8 cellular contexts compared by ENCODE assay signal in the genomic region with DNA sequence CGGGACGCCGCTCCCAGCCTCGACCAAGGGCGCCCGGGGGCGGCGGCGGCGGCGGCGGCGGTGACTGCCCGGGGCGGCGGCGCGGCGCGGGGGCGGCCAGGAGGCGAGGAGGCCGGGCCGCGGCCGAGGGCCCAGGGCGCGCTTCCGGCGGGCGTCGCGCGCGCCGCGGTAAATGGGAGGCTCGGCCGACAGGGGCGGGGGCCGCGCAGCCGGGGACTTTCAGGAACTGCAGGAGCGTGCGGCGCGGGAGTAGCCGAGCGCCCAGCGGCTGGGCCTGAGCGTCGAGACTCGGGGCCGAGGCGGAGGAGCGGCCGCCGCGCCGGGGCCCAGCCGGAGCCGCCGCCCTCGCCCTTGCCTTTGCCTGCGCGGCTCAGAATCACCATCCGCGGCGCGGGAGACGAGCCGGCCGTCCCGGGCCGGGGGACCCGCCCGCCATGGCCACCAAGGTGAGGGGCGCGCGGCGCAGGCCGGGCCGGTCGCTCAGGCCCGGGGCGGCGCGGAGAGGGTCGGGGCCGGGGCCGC. TPM values are rescaled to one million over a fixed set of nuclear protein-coding genes. Genes with fewer than 3 reads are reported as not detected.
DNase-seq lines count a peak whose midpoint lies in the region; ATAC-seq and TF ChIP-seq lines count a peak whose summit lies in the region.

Gene SNX9, plus strand, starts transcription at position 246 of the 522 bp plus-strand sequence. Its CDS starts 189 bp downstream, at position 435.

- H3K27ac ChIP-seq in HUES48 (ENCODE audit: low read depth, low read length) (peak within 1 kb of the TSS; percentile 72), upper lobe of right lung (peak within 1 kb of the TSS; percentile 91)

- H3K36me3 Mint-ChIP-seq in activated naive CD8-positive, alpha-beta T cell treated with anti-CD3 and anti-CD28 coated beads for 36 hours = peaks cover 26% of the 10 kb centered on the region
- no peaks in the 10 kb centered on the region for H3K36me3 Mint-ChIP-seq in osteocyte (ENCODE audit: unreplicated experiment)

- ATAC-seq in GM21423 (IDR thresholded peaks at IDR 0.05; ENCODE audit: unreplicated experiment) (peak; percentile 74), SK-N-SH treated with all-trans-retinoic acid at 6 μM for 48 hours (peak; percentile 89), upper lobe of right lung (peak; percentile 95)

- H3K4me3 Mint-ChIP-seq in activated naive CD8-positive, alpha-beta T cell treated with anti-CD3 and anti-CD28 coated beads for 36 hours = peak within 1 kb of the TSS; percentile 92
- peak within 1 kb of the TSS; percentile 88 for H3K4me3 Mint-ChIP-seq in osteocyte (ENCODE audit: unreplicated experiment)

- H3K4me3 ChIP-seq in HUES48 (ENCODE audit: low read depth, low read length) = peak within 1 kb of the TSS; percentile 78
- peak within 1 kb of the TSS; percentile 82 for H3K4me3 ChIP-seq in upper lobe of right lung

- H3K36me3 ChIP-seq in HUES48 (ENCODE audit: control insufficient read depth, insufficient read depth, low read length) (no peaks in the 10 kb centered on the region), upper lobe of right lung (no peaks in the 10 kb centered on the region)

- H3K4me1 Mint-ChIP-seq in activated naive CD8-positive, alpha-beta T cell treated with anti-CD3 and anti-CD28 coated beads for 36 hours = peaks cover 50% of the 10 kb centered on the region
- H3K4me1 Mint-ChIP-seq in osteocyte (ENCODE audit: unreplicated experiment) = peaks cover 34% of the 10 kb centered on the region

- H3K27me3 Mint-ChIP-seq in activated naive CD8-positive, alpha-beta T cell treated with anti-CD3 and anti-CD28 coated beads for 36 hours = no peaks in the 10 kb centered on the region
- no peaks in the 10 kb centered on the region for H3K27me3 Mint-ChIP-seq in osteocyte (ENCODE audit: unreplicated experiment)

- H3K27ac Mint-ChIP-seq in activated naive CD8-positive, alpha-beta T cell treated with anti-CD3 and anti-CD28 coated beads for 36 hours = peak within 1 kb of the TSS; percentile 95
- H3K27ac Mint-ChIP-seq in osteocyte (ENCODE audit: unreplicated experiment) = peak within 1 kb of the TSS; percentile 97

- H3K27me3 ChIP-seq in HUES48 (ENCODE audit: control insufficient read depth, insufficient read depth, low read length) = peaks cover 7% of the 10 kb centered on the region
- peaks cover 3% of the 10 kb centered on the region for H3K27me3 ChIP-seq in upper lobe of right lung

- intact Hi-C loops in head of caudate nucleus (cut with DNase I) (loop anchor here (5.0 to 10.0 kb wide), 2 partner anchors 52 to 66 kb away; no protein-coding TSS in a partner anchor), upper lobe of right lung (cut with DNase I) (no loop called here)

- peaks cover 6% of the 10 kb centered on the region for H3K9me3 Mint-ChIP-seq in activated naive CD8-positive, alpha-beta T cell treated with anti-CD3 and anti-CD28 coated beads for 36 hours
- H3K9me3 Mint-ChIP-seq in osteocyte (ENCODE audit: unreplicated experiment) = no peaks in the 10 kb centered on the region

- TF ChIP-seq CTCF in osteocyte (IDR thresholded peaks at IDR 0.05) = no peak
- no peak for TF ChIP-seq CTCF in upper lobe of right lung (IDR thresholded peaks at IDR 0.05)

- DNase-seq in DMS114 treated with DMSO at 0.1 percent for 48 hours (lab: John Stamatoyannopoulos, UW; ENCODE audit: unreplicated experiment) (peak; percentile 7), head of caudate nucleus (peak; percentile 18 to 89 (median 78)), osteocyte (ENCODE audit: extremely low spot score, unreplicated experiment) (peak; percentile 90), upper lobe of right lung (peak; percentile 87)
- peak; percentile 83 for DNase-seq in activated naive CD8-positive, alpha-beta T cell treated with anti-CD3 and anti-CD28 coated beads for 36 hours

- H3K4me1 ChIP-seq in HUES48 (ENCODE audit: control insufficient read depth, insufficient read depth, low read length) = peaks cover 24% of the 10 kb centered on the region
- H3K4me1 ChIP-seq in upper lobe of right lung = peaks cover 17% of the 10 kb centered on the region

- H3K9me3 ChIP-seq in HUES48 (ENCODE audit: control insufficient read depth, insufficient read depth, low read length) (no peaks in the 10 kb centered on the region), upper lobe of right lung (no peaks in the 10 kb centered on the region)

- peak within 1 kb of the TSS; percentile 86 for H3K9ac ChIP-seq in HUES48 (ENCODE audit: low read depth, low read length)

TF ChIP-seq in SK-N-SH treated with all-trans-retinoic acid at 6 μM for 48 hours, 23 proteins besides CTCF, POLR2A, EP300 and RAD21 (continues in another document):
- TF ChIP-seq, protein P1, sequence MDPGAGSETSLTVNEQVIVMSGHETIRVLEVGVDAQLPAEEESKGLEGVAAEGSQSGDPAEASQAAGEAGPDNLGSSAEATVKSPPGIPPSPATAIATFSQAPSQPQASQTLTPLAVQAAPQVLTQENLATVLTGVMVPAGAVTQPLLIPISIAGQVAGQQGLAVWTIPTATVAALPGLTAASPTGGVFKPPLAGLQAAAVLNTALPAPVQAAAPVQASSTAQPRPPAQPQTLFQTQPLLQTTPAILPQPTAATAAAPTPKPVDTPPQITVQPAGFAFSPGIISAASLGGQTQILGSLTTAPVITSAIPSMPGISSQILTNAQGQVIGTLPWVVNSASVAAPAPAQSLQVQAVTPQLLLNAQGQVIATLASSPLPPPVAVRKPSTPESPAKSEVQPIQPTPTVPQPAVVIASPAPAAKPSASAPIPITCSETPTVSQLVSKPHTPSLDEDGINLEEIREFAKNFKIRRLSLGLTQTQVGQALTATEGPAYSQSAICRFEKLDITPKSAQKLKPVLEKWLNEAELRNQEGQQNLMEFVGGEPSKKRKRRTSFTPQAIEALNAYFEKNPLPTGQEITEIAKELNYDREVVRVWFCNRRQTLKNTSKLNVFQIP (CRISPR knock-in tag; IDR thresholded peaks at IDR 0.05; ENCODE audit: borderline replicate concordance, low read depth) = no peak
- TF ChIP-seq RARB (CRISPR knock-in tag; IDR thresholded peaks at IDR 0.05) = no peak
- TF ChIP-seq CREB5 (CRISPR knock-in tag; IDR thresholded peaks at IDR 0.05; ENCODE audit: low read depth) = no peak
- TF ChIP-seq TOX (CRISPR knock-in tag; IDR thresholded peaks at IDR 0.05; ENCODE audit: borderline replicate concordance) = no peak
- TF ChIP-seq ZNF70 (CRISPR knock-in tag; IDR thresholded peaks at IDR 0.05) = no peak
- TF ChIP-seq ZFP30 (CRISPR knock-in tag; IDR thresholded peaks at IDR 0.05) = no peak
- TF ChIP-seq GLIS3 (CRISPR knock-in tag; IDR thresholded peaks at IDR 0.05) = no peak
- no peak for TF ChIP-seq TCF4 (CRISPR knock-in tag; IDR thresholded peaks at IDR 0.05; ENCODE audit: borderline replicate concordance)
- no peak for TF ChIP-seq ZFP3 (CRISPR knock-in tag; IDR thresholded peaks at IDR 0.05)
- no peak for TF ChIP-seq ARNTL (CRISPR knock-in tag; IDR thresholded peaks at IDR 0.05; ENCODE audit: borderline replicate concordance, low read depth)
- no peak for TF ChIP-seq OSR1 (CRISPR knock-in tag; IDR thresholded peaks at IDR 0.05)
- no peak for TF ChIP-seq PPARA (CRISPR knock-in tag; IDR thresholded peaks at IDR 0.05; ENCODE audit: borderline replicate concordance)
- no peak for TF ChIP-seq CSDC2 (CRISPR knock-in tag; IDR thresholded peaks at IDR 0.05)
- no peak for TF ChIP-seq SNAI2 (CRISPR knock-in tag; IDR thresholded peaks at IDR 0.05)
- TF ChIP-seq, protein P2, sequence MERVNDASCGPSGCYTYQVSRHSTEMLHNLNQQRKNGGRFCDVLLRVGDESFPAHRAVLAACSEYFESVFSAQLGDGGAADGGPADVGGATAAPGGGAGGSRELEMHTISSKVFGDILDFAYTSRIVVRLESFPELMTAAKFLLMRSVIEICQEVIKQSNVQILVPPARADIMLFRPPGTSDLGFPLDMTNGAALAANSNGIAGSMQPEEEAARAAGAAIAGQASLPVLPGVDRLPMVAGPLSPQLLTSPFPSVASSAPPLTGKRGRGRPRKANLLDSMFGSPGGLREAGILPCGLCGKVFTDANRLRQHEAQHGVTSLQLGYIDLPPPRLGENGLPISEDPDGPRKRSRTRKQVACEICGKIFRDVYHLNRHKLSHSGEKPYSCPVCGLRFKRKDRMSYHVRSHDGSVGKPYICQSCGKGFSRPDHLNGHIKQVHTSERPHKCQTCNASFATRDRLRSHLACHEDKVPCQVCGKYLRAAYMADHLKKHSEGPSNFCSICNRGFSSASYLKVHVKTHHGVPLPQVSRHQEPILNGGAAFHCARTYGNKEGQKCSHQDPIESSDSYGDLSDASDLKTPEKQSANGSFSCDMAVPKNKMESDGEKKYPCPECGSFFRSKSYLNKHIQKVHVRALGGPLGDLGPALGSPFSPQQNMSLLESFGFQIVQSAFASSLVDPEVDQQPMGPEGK (CRISPR knock-in tag; IDR thresholded peaks at IDR 0.05; ENCODE audit: borderline replicate concordance) = no peak
- TF ChIP-seq ZNF565 (CRISPR knock-in tag; conservative IDR thresholded peaks at IDR 0.05; ENCODE audit: low read depth) = no peak
- TF ChIP-seq ISL1 (CRISPR knock-in tag; IDR thresholded peaks at IDR 0.05) = no peak
- TF ChIP-seq BACH2 (CRISPR knock-in tag; IDR thresholded peaks at IDR 0.05; ENCODE audit: borderline replicate concordance) = no peak
- TF ChIP-seq ZNF8 (CRISPR knock-in tag; IDR thresholded peaks at IDR 0.05) = no peak

RNA-seq across cellular contexts. Expression of gene SNX9, which starts in this region (rescaled TPM):
- total RNA-seq in activated naive CD8-positive, alpha-beta T cell treated with anti-CD3 and anti-CD28 coated beads for 36 hours = 10 to 100 TPM; 63.4 to 64.4 TPM
- total RNA-seq in osteocyte = 65.0 and 65.2 TPM in 2 replicates
- total RNA-seq in upper lobe of right lung = 25.0 TPM

Comparison
In these comparisons a context has a peak if more than half of its experiments do, and no peak if none do; other contexts are left out.
1. Peak in every context shown above with its lines: DNase-seq, ATAC-seq, H3K4me3 ChIP-seq and H3K27ac ChIP-seq.
2. DNase-seq: peak in every context shown above with its lines; median percentile 90 in osteocyte; 87 in upper lobe of right lung; 83 in activated naive CD8-positive, alpha-beta T cell treated with anti-CD3 and anti-CD28 coated beads for 36 hours; 78 in head of caudate nucleus; 7 in DMS114 treated with DMSO at 0.1 percent for 48 hours.